In the genomic region with DNA sequence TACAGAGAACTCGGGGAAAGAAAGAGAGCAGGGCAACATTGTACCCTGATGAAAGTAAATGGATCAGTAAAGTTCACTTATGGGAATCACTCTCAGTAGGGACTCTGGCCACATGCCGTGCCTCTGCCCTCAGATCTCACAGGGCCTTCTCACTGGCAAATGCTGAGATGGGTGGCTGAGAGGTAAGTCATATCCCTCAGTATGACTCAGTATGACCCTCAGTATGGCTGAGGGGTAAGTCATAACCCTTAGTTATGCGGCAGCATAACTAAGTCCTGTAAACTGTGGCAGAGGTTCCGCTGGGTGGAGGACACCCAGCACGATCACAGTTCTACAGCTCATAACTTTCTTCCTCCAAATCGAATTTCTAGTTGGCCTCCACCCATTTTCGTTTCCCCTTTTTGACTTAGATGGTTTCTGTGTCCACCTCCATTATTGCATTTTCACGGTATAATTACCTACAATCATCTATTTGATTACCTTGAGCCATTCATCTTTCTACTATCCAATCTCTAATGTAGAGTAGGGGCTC, we compare ENCODE assay signal across 7 cellular contexts. TPM values are rescaled to one million over a fixed set of nuclear protein-coding genes. Genes with fewer than 3 reads are reported as not detected.
A peak's percentile ranks its signal among the peaks of the same experiment; 100 is the strongest.
DNase-seq lines count a peak whose midpoint lies in the region; ATAC-seq, FAIRE-seq and TF ChIP-seq lines count a peak whose summit lies in the region.

No MANE protein-coding gene starts in this region.

- H3K9me3 ChIP-seq in osteoblast (ENCODE audit: low read depth, low read length): no peaks in the 10 kb centered on the region

- no peak for TF ChIP-seq CTCF in osteoblast (IDR thresholded peaks at IDR 0.05; ENCODE audit: extremely low read depth, low read depth, low read length)

- peak overlapping the region; percentile 30 for H3K4me2 ChIP-seq in osteoblast (ENCODE audit: insufficient read depth, low read length)

- intact Hi-C loops in left cardiac atrium (cut with DNase I): no loop called here

- DNase-seq in GM19239 (ENCODE audit: insufficient read length, low spot score) (peak; percentile 17), NOMO-1 treated with dmso at 0.1 percent for 144 hours (lab: John Stamatoyannopoulos, UW; ENCODE audit: unreplicated experiment) (peak; percentile 63), osteoblast (ENCODE audit: insufficient read length, low spot score, missing footprints) (peak; percentile 74), left cardiac atrium (no peak), activated gamma-delta T cell (lab: John Stamatoyannopoulos, UW) (no peak), NCI-H1105 treated with DMSO at 0.1 percent for 48 hours (lab: John Stamatoyannopoulos, UW) (no peak)

- peak; percentile 86 for ATAC-seq in HG02763 (IDR thresholded peaks at IDR 0.05; ENCODE audit: unreplicated experiment)
- no peak for ATAC-seq in left cardiac atrium

- FAIRE-seq in GM19239 (lab: Jason Lieb, UNC): peak; percentile 72

- H2AFZ ChIP-seq in osteoblast (ENCODE audit: low read length): peak overlapping the region; percentile 11

- H3K4me3 ChIP-seq in osteoblast (ENCODE audit: insufficient read depth, low read length): no peak overlapping the region

- peaks cover 57% of the 10 kb centered on the region for H3K4me1 ChIP-seq in osteoblast (ENCODE audit: insufficient read depth, low read length)

- H4K20me1 ChIP-seq in osteoblast (ENCODE audit: insufficient read depth, low read length): no peaks in the 10 kb centered on the region

- H3K27ac ChIP-seq in osteoblast (ENCODE audit: low read depth, low read length): peak overlapping the region; percentile 93

- no peaks in the 10 kb centered on the region for H3K36me3 ChIP-seq in osteoblast (ENCODE audit: insufficient read depth, low read length)

- no peaks in the 10 kb centered on the region for H3K79me2 ChIP-seq in osteoblast (ENCODE audit: insufficient read depth, low read length)

- no peaks in the 10 kb centered on the region for H3K27me3 ChIP-seq in osteoblast (ENCODE audit: insufficient read depth, low read length)

RNA-seq across cellular contexts. Expression of a gene that starts 26.5 kb away (rescaled TPM):
- total RNA-seq in osteoblast (under 0.01 and 0.29 TPM in 2 replicates), left cardiac atrium (not detected)

Comparison
In these comparisons a context has a peak if more than half of its experiments do, and no peak if none do; other contexts are left out.
1. DNase-seq: peak in GM19239 (single experiment), NOMO-1 treated with dmso at 0.1 percent for 144 hours (single experiment) and osteoblast (single experiment); none in left cardiac atrium (single experiment), activated gamma-delta T cell (single experiment) and NCI-H1105 treated with DMSO at 0.1 percent for 48 hours (single experiment).